Comparison of ENCODE assay signal across 3 cellular contexts in genomic region chr7:153998896-153999295, GRCh38. TPM values are rescaled to one million over a fixed set of nuclear protein-coding genes. Genes with fewer than 3 reads are reported as not detected.
"Had no signal": no experiment of that assay in that cellular context is flagged by ENCODE, and none has a peak within 500 bp of the region (broad histone marks: within the 10 kb centered on the region; RNA-seq: fewer than 3 reads in every experiment).

No MANE protein-coding gene starts in this region.

RNA-seq across cellular contexts. Expression of gene DPP6, which starts 53.3 kb away (rescaled TPM):
- total RNA-seq: GM23338, HT-29, IMR-90 had no signal
